In the genomic region with DNA sequence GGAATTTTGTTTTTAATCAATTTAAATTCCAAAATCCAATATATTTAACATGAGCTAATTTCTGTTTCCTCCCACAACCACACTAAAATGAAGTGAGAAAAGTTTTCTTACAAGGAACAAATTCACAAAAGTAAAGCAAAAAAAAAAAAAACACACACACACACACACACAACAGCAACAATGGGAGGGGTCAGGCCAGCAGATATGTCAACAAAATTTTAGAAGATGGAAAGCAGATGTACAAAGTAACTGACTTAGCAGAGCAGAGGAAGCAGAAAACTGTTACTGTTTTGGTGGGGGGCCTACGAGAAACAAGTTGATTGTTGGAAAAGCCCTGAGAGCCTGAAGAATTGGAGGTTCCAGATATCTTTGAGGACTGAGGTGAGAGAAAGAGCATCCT, we compare ENCODE assay signal across 19 cellular contexts.
"Had no signal": no experiment of that assay in that cellular context is flagged by ENCODE, and none has a peak within 500 bp of the region (broad histone marks: within the 10 kb centered on the region; RNA-seq: fewer than 3 reads in every experiment).

No MANE protein-coding gene starts in this region.

- ATAC-seq: gastroesophageal sphincter; heart left ventricle; left lobe of liver; natural killer cell; right lobe of liver; stimulated activated naive B cell treated with anti-CD40 and anti-IgM and Interleukin-4, amounts not matched to agents 10 μg/mL and 1 μg/mL and 100 μg/mL, for 72 hours had no signal

- H3K9ac ChIP-seq: parathyroid adenoma had no signal

- H3K27ac ChIP-seq: colonic mucosa, gastroesophageal sphincter, heart left ventricle, hepatocyte, neutrophil, parathyroid adenoma, right lobe of liver, testis, tibial artery had no signal

- H3K4me3 ChIP-seq: colonic mucosa, gastroesophageal sphincter, heart left ventricle, hepatocyte, right lobe of liver, testis, tibial artery had no signal

- DNase-seq: colonic mucosa; effector CD8-positive, alpha-beta T cell; endodermal cell; foreskin keratinocyte; heart left ventricle; kidney; natural killer cell; right lobe of liver; small intestine; stimulated activated CD4-positive, alpha-beta T cell treated with anti-CD3 and anti-CD28 coated beads, Interleukin-15, amount 100 ng/mL, for 24 hours; stimulated activated CD4-positive, alpha-beta T cell treated with anti-CD3 and anti-CD28 coated beads, Interleukin-2, amount 100 ng/mL, for 48 hours; stimulated activated naive B cell treated with anti-CD40 and anti-IgM and Interleukin-4, amounts not matched to agents 10 μg/mL and 1 μg/mL and 100 μg/mL, for 72 hours; testis; tibial artery had no signal

- H3K27me3 ChIP-seq: colonic mucosa, foreskin keratinocyte, gastroesophageal sphincter, heart left ventricle, hepatocyte, neutrophil, right lobe of liver, testis, tibial artery had no signal

- H3K36me3 ChIP-seq: colonic mucosa, neutrophil, right lobe of liver, tibial artery had no signal

- H3K4me1 ChIP-seq: colonic mucosa, parathyroid adenoma, right lobe of liver, testis had no signal

- FAIRE-seq: kidney, small intestine had no signal

- H2AFZ ChIP-seq: hepatocyte, parathyroid adenoma had no signal

- H3K9me3 ChIP-seq: testis had no signal
